In the genomic region with DNA sequence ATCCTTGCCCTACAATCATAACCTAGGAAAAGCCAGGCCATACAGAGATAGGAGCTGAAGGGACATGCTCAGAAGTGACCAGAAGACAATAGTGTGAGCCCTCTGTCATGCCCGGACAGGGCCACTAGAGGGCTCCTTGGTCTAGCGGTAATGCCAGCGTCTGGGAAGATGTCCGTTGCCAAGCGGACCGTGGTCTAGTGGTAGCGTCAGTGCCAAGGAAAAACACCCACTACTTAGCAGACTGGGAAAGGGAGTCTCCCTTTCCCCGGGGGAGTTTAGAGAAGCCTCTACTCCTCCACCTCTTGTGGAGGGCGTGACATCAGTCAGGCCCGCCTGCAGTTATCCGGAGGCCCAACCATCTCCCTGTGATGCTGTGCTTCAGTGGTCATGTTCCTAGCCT, we compare ENCODE assay signal across 8 cellular contexts. TPM values are rescaled to one million over a fixed set of nuclear protein-coding genes. Genes with fewer than 3 reads are reported as not detected.
A peak's percentile ranks its signal among the peaks of the same experiment; 100 is the strongest.
DNase-seq lines count a peak whose midpoint lies in the region; FAIRE-seq and TF ChIP-seq lines count a peak whose summit lies in the region.
"Not testable (repeated sequence)": the region's sequence is repeated elsewhere in the genome, so short reads cannot be mapped to it uniquely, and the experiment has no call there.

No MANE protein-coding gene starts in this region.

- not testable (repeated sequence) for H3K4me2 ChIP-seq in keratinocyte (ENCODE audit: control insufficient read depth, extremely low read depth, insufficient read depth, low read depth, low read length)

- H2AFZ ChIP-seq in keratinocyte (ENCODE audit: control insufficient read depth, low read length): not testable (repeated sequence)

- H3K9ac ChIP-seq in keratinocyte (ENCODE audit: control insufficient read depth, extremely low read depth, insufficient read depth, low read length): not testable (repeated sequence)

- not testable (repeated sequence) for H3K9me3 ChIP-seq in keratinocyte (ENCODE audit: control insufficient read depth, low read depth, low read length); prostate gland

- H3K36me3 ChIP-seq in keratinocyte (ENCODE audit: control insufficient read depth in 2 of 2, extremely low read depth in 1 of 2, insufficient read depth in 2 of 2, low read length in 2 of 2): peaks cover 9 to 23% of the 10 kb centered on the region in 2 experiments
- H3K36me3 ChIP-seq in prostate gland: not testable (repeated sequence)

- not testable (repeated sequence) for H3K27me3 ChIP-seq in keratinocyte (ENCODE audit: control insufficient read depth, extremely low read depth, insufficient read depth, low read length); prostate gland (replicated peaks; ENCODE audit: insufficient read depth)

- H3K27ac ChIP-seq in keratinocyte (ENCODE audit: control insufficient read depth, insufficient read depth, low read length); prostate gland: not testable (repeated sequence)

- peak; percentile 70 for DNase-seq in EL
- DNase-seq in MV-4-11 (lab: John Stamatoyannopoulos, UW): peak; percentile 32
- DNase-seq in RKO (ENCODE audit: low spot score): peak; percentile 54
- DNase-seq in activated T-cell treated with anti-CD3 and anti-CD28 coated beads for 24 hours (ENCODE audit: low read depth): peak; percentile 28
- DNase-seq in effector CD4-positive, alpha-beta T cell: peak; percentile 19
- DNase-seq in keratinocyte (ENCODE audit: low read depth, low spot score); urothelium cell line (ENCODE audit: low spot score): not testable (repeated sequence)
- DNase-seq in prostate gland (ENCODE audit: low spot score): peak; percentile 66

- not testable (repeated sequence) for TF ChIP-seq POLR2A in prostate gland (IDR thresholded peaks at IDR 0.05)

- WGBS in prostate gland: 17% methylated on average over 11 of the region's 11 CpGs

- dilution Hi-C loops in keratinocyte (cut with MboI; ENCODE audit: extremely low pct_ligation_motif_present, low sequenced_read_pairs): not testable (repeated sequence)

- H3K4me1 ChIP-seq in keratinocyte (ENCODE audit: control insufficient read depth, extremely low read depth, insufficient read depth, low read length); prostate gland (replicated peaks): not testable (repeated sequence)

- TF ChIP-seq CTCF in keratinocyte (optimal IDR thresholded peaks at IDR 0.05 in 1 of 3, IDR thresholded peaks at IDR 0.05 in 1 of 3, conservative IDR thresholded peaks at IDR 0.05 in 1 of 3; ENCODE audit: extremely low read depth in 1 of 3, insufficient read depth in 2 of 3, low read length in 3 of 3): peak in 2 of 3 experiments; percentile 57 to 62
- TF ChIP-seq CTCF in prostate gland (IDR thresholded peaks at IDR 0.05): peak in 3 of 4 experiments; percentile 56 to 63 (median 59)

- H3K9me1 ChIP-seq in keratinocyte (ENCODE audit: control insufficient read depth, extremely low read depth, insufficient read depth, low read length): not testable (repeated sequence)

- FAIRE-seq in keratinocyte (lab: Jason Lieb, UNC) (peak; percentile 17), urothelium cell line (lab: Jason Lieb, UNC) (peak; percentile 72)

- intact Hi-C loops in prostate gland (cut with DNase I): not testable (repeated sequence)

- not testable (repeated sequence) for H3K79me2 ChIP-seq in keratinocyte (ENCODE audit: control insufficient read depth, insufficient read depth, low read length)

- H3K4me3 ChIP-seq in keratinocyte (ENCODE audit: control insufficient read depth in 2 of 3, extremely low read depth in 1 of 3, insufficient read depth in 2 of 3, low read depth in 1 of 3, low read length in 3 of 3); prostate gland: not testable (repeated sequence)

- H4K20me1 ChIP-seq in keratinocyte (ENCODE audit: control insufficient read depth, extremely low read depth, insufficient read depth, low read length): not testable (repeated sequence)

RNA-seq across cellular contexts. Expression of gene PPT1, which starts 12.3 kb away (rescaled TPM):
- 43.8 to 58.9 TPM (median 52.7 TPM) in 3 replicates for polyA plus RNA-seq in keratinocyte
- polyA plus RNA-seq in keratinocyte (2011; ENCODE audit: low read depth): 12.7 TPM
- 24.5 and 47.3 TPM in 2 replicates for polyA plus RNA-seq in keratinocyte (2011; cell fraction: cytosol; rRNA removed)
- polyA plus RNA-seq in keratinocyte (2011; cell fraction: nucleus; rRNA removed): 49.6 and 53.2 TPM in 2 replicates
- polyA plus RNA-seq in keratinocyte (2012; ENCODE audit: low replicate concordance): 34.9 and 47.2 TPM in 2 replicates
- polyA minus RNA-seq in keratinocyte: 27.7 to 58.7 TPM (median 50.4 TPM) in 3 replicates
- polyA minus RNA-seq in keratinocyte (2011; cell fraction: cytosol; rRNA and poly(A)+ RNA removed): 17.3 TPM
- polyA minus RNA-seq in keratinocyte (2011; cell fraction: nucleus; rRNA and poly(A)+ RNA removed): 22.8 and 49.0 TPM in 2 replicates
- total RNA-seq in prostate gland: 100 to 1,000 TPM in 1 of 2 donors, 10 to 100 TPM in 1; 86.2 to 126 TPM

RNA-seq across cellular contexts. Expression of gene CAP1, which starts 44.2 kb away (rescaled TPM):
- 891 to 1,048 TPM (median 959 TPM) in 3 replicates for polyA plus RNA-seq in keratinocyte
- polyA plus RNA-seq in keratinocyte (2011; ENCODE audit: low read depth): 326 TPM
- polyA plus RNA-seq in keratinocyte (2011; cell fraction: cytosol; rRNA removed): 709 and 1,075 TPM in 2 replicates
- 719 and 800 TPM in 2 replicates for polyA plus RNA-seq in keratinocyte (2011; cell fraction: nucleus; rRNA removed)
- 341 and 764 TPM in 2 replicates for polyA plus RNA-seq in keratinocyte (2012; ENCODE audit: low replicate concordance)
- polyA minus RNA-seq in keratinocyte: 321 to 717 TPM (median 599 TPM) in 3 replicates
- 500 TPM for polyA minus RNA-seq in keratinocyte (2011; cell fraction: cytosol; rRNA and poly(A)+ RNA removed)
- 428 and 621 TPM in 2 replicates for polyA minus RNA-seq in keratinocyte (2011; cell fraction: nucleus; rRNA and poly(A)+ RNA removed)
- 100 to 1,000 TPM; 128 to 187 TPM for total RNA-seq in prostate gland
